9 cellular contexts compared by ENCODE assay signal in genomic region chr3:11509175-11510000, GRCh38.
DNase-seq lines count a peak whose midpoint lies in the region; ATAC-seq, FAIRE-seq and TF ChIP-seq lines count a peak whose summit lies in the region.
"Had no signal": no experiment of that assay in that cellular context is flagged by ENCODE, and none has a peak within 500 bp of the region (broad histone marks: within the 10 kb centered on the region; RNA-seq: fewer than 3 reads in every experiment).

No MANE protein-coding gene starts in this region.

- ATAC-seq in HG02623 (IDR thresholded peaks at IDR 0.05; ENCODE audit: unreplicated experiment) (no peak), GM18873 (IDR thresholded peaks at IDR 0.05; ENCODE audit: low FRiP score, unreplicated experiment) (no peak)

- H3K4me1 Mint-ChIP-seq in astrocyte (ENCODE audit: low read depth, unreplicated experiment), result peaks cover 40% of the 10 kb centered on the region

- peak overlapping the region; percentile 87 for H3K27ac ChIP-seq in astrocyte (ENCODE audit: low read depth, low read length)

- DNase-seq in AG09319 (ENCODE audit: extremely low read depth, low read depth), result peak; percentile 83
- peak; percentile 83 for DNase-seq in M059J (ENCODE audit: low read depth)
- DNase-seq in astrocyte (ENCODE audit: low read depth), result peak; percentile 92
- DNase-seq in iris pigment epithelial cell (ENCODE audit: low read depth), result peak; percentile 96
- peak; percentile 95 for DNase-seq in smooth muscle cell of the brain vasculature (ENCODE audit: low read depth, low spot score)
- no peak for DNase-seq in SKM-1 treated with dmso at 0.1 percent for 144 hours (lab: John Stamatoyannopoulos, UW; ENCODE audit: unreplicated experiment)

- TF ChIP-seq CTCF in AG09319 (IDR thresholded peaks at IDR 0.05; ENCODE audit: low read depth, low read length), result peak; percentile 31
- TF ChIP-seq CTCF in astrocyte (IDR thresholded peaks at IDR 0.05; ENCODE audit: insufficient read depth, low read depth, low read length), result no peak

- H3K4me3 ChIP-seq in astrocyte (ENCODE audit: insufficient read depth, low read depth, low read length), result peak overlapping the region; percentile 6

- no peak overlapping the region for H2AFZ ChIP-seq in astrocyte (ENCODE audit: low read depth, low read length)

- peaks cover 37% of the 10 kb centered on the region for H3K4me1 ChIP-seq in astrocyte (ENCODE audit: insufficient read depth, low read length)

- H3K36me3 Mint-ChIP-seq in astrocyte (ENCODE audit: low read depth, unreplicated experiment), result peaks cover 5% of the 10 kb centered on the region

- no peaks in the 10 kb centered on the region for H3K36me3 ChIP-seq in astrocyte (ENCODE audit: insufficient read depth, low read length)

- H3K27me3 Mint-ChIP-seq in astrocyte (ENCODE audit: low read depth, unreplicated experiment), result no peaks in the 10 kb centered on the region

- H3K4me3 Mint-ChIP-seq in astrocyte (ENCODE audit: unreplicated experiment), result peak overlapping the region; percentile 36

- H3K9me3 Mint-ChIP-seq in astrocyte (ENCODE audit: unreplicated experiment), result peaks cover 4% of the 10 kb centered on the region

- peak overlapping the region; percentile 83 for H3K27ac Mint-ChIP-seq in astrocyte (ENCODE audit: unreplicated experiment)

- peak; percentile 89 for FAIRE-seq in astrocyte (lab: Jason Lieb, UNC)
- FAIRE-seq: colon had no signal

- H3K9me3 ChIP-seq in astrocyte (ENCODE audit: insufficient read depth, low read depth, low read length), result no peaks in the 10 kb centered on the region

- no peaks in the 10 kb centered on the region for H3K27me3 ChIP-seq in astrocyte (ENCODE audit: insufficient read depth, low read length)

- no peaks in the 10 kb centered on the region for H3K79me2 ChIP-seq in astrocyte (ENCODE audit: insufficient read depth, low read length)

- H3K4me2 ChIP-seq in astrocyte (ENCODE audit: low read length), result peak overlapping the region; percentile 77

- H4K20me1 ChIP-seq in astrocyte (ENCODE audit: insufficient read depth, low read length), result no peaks in the 10 kb centered on the region

- peak overlapping the region; percentile 64 for H3K9ac ChIP-seq in astrocyte (ENCODE audit: low read length)
